In genomic region chr20:37867289-37868195, GRCh38 we compare ENCODE assay signal across 27 cellular contexts. TPM values are rescaled to one million over a fixed set of nuclear protein-coding genes. Genes with fewer than 3 reads are reported as not detected.
DNase-seq lines count a peak whose midpoint lies in the region; ATAC-seq and TF ChIP-seq lines count a peak whose summit lies in the region.
"Had no signal": no experiment of that assay in that cellular context is flagged by ENCODE, and none has a peak within 500 bp of the region (broad histone marks: within the 10 kb centered on the region; RNA-seq: fewer than 3 reads in every experiment).

No MANE protein-coding gene starts in this region.

- H2AFZ ChIP-seq in mesenchymal stem cell (ENCODE audit: low read depth, low read length), result no peak overlapping the region

- no peak overlapping the region for H3K4me3 Mint-ChIP-seq in effector memory CD8-positive, alpha-beta T cell
- H3K4me3 Mint-ChIP-seq in activated T-cell treated with anti-CD3 and anti-CD28 coated beads, Interleukin-2, amount 50 U/mL, for 72 hours, result no peak overlapping the region
- no peak overlapping the region for H3K4me3 Mint-ChIP-seq in progenitor cell of endocrine pancreas (ENCODE audit: low read depth)
- H3K4me3 Mint-ChIP-seq: activated CD4-positive, alpha-beta T cell treated with anti-CD3 and anti-CD28 coated beads, Interleukin-2, amount 10 ng/mL, durations not matched to agents 7 days and 5 days; activated CD8-positive, alpha-beta memory T cell treated with anti-CD3 and anti-CD28 coated beads, Interleukin-2, amount 10 ng/mL, durations not matched to agents 7 days and 5 days; type B pancreatic cell; WTC11 had no signal

- H3K36me3 ChIP-seq in NT2/D1 (ENCODE audit: insufficient read depth, insufficient read length, low read length) (peaks cover 39% of the 10 kb centered on the region), mesenchymal stem cell (ENCODE audit: control insufficient read depth in 1 of 2, insufficient read depth in 2 of 2, low read depth in 1 of 2, low read length in 2 of 2) (peaks cover 45 to 50% of the 10 kb centered on the region in 2 experiments), sigmoid colon (peaks cover 0 to 23% (median 10%) of the 10 kb centered on the region in 4 donors), colonic mucosa (no peaks in the 10 kb centered on the region)
- H3K36me3 ChIP-seq: cardiac muscle cell had no signal

- no peak overlapping the region for H2BK12ac ChIP-seq in mesenchymal stem cell (ENCODE audit: low read length in 2 of 2)

- no peaks in the 10 kb centered on the region for H3K27me3 Mint-ChIP-seq in effector memory CD8-positive, alpha-beta T cell
- no peaks in the 10 kb centered on the region for H3K27me3 Mint-ChIP-seq in activated T-cell treated with anti-CD3 and anti-CD28 coated beads, Interleukin-2, amount 50 U/mL, for 72 hours (ENCODE audit: low read depth)
- no peaks in the 10 kb centered on the region for H3K27me3 Mint-ChIP-seq in progenitor cell of endocrine pancreas
- H3K27me3 Mint-ChIP-seq: activated CD4-positive, alpha-beta T cell treated with anti-CD3 and anti-CD28 coated beads, Interleukin-2, amount 10 ng/mL, durations not matched to agents 7 days and 5 days; activated CD8-positive, alpha-beta memory T cell treated with anti-CD3 and anti-CD28 coated beads, Interleukin-2, amount 10 ng/mL, durations not matched to agents 7 days and 5 days; type B pancreatic cell had no signal

- H2BK15ac ChIP-seq in mesenchymal stem cell (ENCODE audit: low read depth, poor library complexity, severe bottlenecking), result no peak overlapping the region

- H3K27me3 ChIP-seq in NT2/D1 (ENCODE audit: insufficient read depth, insufficient read length) (no peaks in the 10 kb centered on the region), mesenchymal stem cell (ENCODE audit: control insufficient read depth in 1 of 2, insufficient read depth in 1 of 2, low read length in 2 of 2) (no peaks in the 10 kb centered on the region), sigmoid colon (no peaks in the 10 kb centered on the region), colonic mucosa (no peaks in the 10 kb centered on the region)
- H3K27me3 ChIP-seq: cardiac muscle cell had no signal

- no peak overlapping the region for H3K4me2 ChIP-seq in mesenchymal stem cell (ENCODE audit: low read length, poor library complexity, severe bottlenecking)

- H2BK5ac ChIP-seq in mesenchymal stem cell (ENCODE audit: low read depth, low read length, poor library complexity, severe bottlenecking), result no peak overlapping the region

- no peak overlapping the region for H2AK5ac ChIP-seq in mesenchymal stem cell (ENCODE audit: low read length, severe bottlenecking)

- peaks cover 11% of the 10 kb centered on the region for H3K36me3 Mint-ChIP-seq in effector memory CD8-positive, alpha-beta T cell (ENCODE audit: insufficient read depth)
- peaks cover 2 to 5% of the 10 kb centered on the region in 2 donors for H3K36me3 Mint-ChIP-seq in activated T-cell treated with anti-CD3 and anti-CD28 coated beads, Interleukin-2, amount 50 U/mL, for 72 hours (ENCODE audit: insufficient read depth in 2 of 2)
- H3K36me3 Mint-ChIP-seq in progenitor cell of endocrine pancreas (ENCODE audit: insufficient read depth), result peaks cover 19% of the 10 kb centered on the region

- H3K4me3 ChIP-seq in NT2/D1 (ENCODE audit: insufficient read length, low read depth) (no peak overlapping the region), mesenchymal stem cell (ENCODE audit: insufficient read depth in 1 of 2, low read depth in 1 of 2, low read length in 2 of 2) (no peak overlapping the region), sigmoid colon (no peak overlapping the region), colonic mucosa (no peak overlapping the region)
- H3K4me3 ChIP-seq: cardiac muscle cell, lower lobe of right lung had no signal

- H3K14ac ChIP-seq in mesenchymal stem cell (ENCODE audit: low read length in 2 of 2), result no peak overlapping the region

- peak overlapping the region; percentile 38 to 59 for H3K27ac Mint-ChIP-seq in effector memory CD8-positive, alpha-beta T cell
- H3K27ac Mint-ChIP-seq in activated T-cell treated with anti-CD3 and anti-CD28 coated beads, Interleukin-2, amount 50 U/mL, for 72 hours, result no peak overlapping the region
- no peak overlapping the region for H3K27ac Mint-ChIP-seq in progenitor cell of endocrine pancreas
- H3K27ac Mint-ChIP-seq: activated CD4-positive, alpha-beta T cell treated with anti-CD3 and anti-CD28 coated beads, Interleukin-2, amount 10 ng/mL, durations not matched to agents 7 days and 5 days; activated CD8-positive, alpha-beta memory T cell treated with anti-CD3 and anti-CD28 coated beads, Interleukin-2, amount 10 ng/mL, durations not matched to agents 7 days and 5 days; type B pancreatic cell; WTC11 had no signal

- TF ChIP-seq CTCF in sigmoid colon (IDR thresholded peaks at IDR 0.05) (no peak), progenitor cell of endocrine pancreas (IDR thresholded peaks at IDR 0.05; ENCODE audit: unreplicated experiment) (no peak), colonic mucosa (IDR thresholded peaks at IDR 0.05) (no peak)

- H3K79me1 ChIP-seq in mesenchymal stem cell (replicated peaks; ENCODE audit: low read length, poor library complexity, severe bottlenecking), result no peaks in the 10 kb centered on the region

- H3K9ac ChIP-seq in NT2/D1 (ENCODE audit: insufficient read length, low read depth) (peak overlapping the region; percentile 12), mesenchymal stem cell (ENCODE audit: low read length) (no peak overlapping the region), colonic mucosa (ENCODE audit: low read depth in 2 of 2, low read length in 2 of 2) (no peak overlapping the region)

- TF ChIP-seq EP300 in sigmoid colon (IDR thresholded peaks at IDR 0.05), result peak in 3 of 4 donors; percentile 19 to 73 (median 57)

- WGBS in mesenchymal stem cell, result 93% methylated on average over 12 of the region's 15 CpGs
- WGBS in sigmoid colon, 2 donors, result 88% methylated on average over 15 of the region's 15 CpGs

- H3K4me1 Mint-ChIP-seq in effector memory CD8-positive, alpha-beta T cell (ENCODE audit: low read depth in 2 of 2), result no peaks in the 10 kb centered on the region
- H3K4me1 Mint-ChIP-seq in activated T-cell treated with anti-CD3 and anti-CD28 coated beads, Interleukin-2, amount 50 U/mL, for 72 hours (ENCODE audit: low read depth), result no peaks in the 10 kb centered on the region
- no peaks in the 10 kb centered on the region for H3K4me1 Mint-ChIP-seq in progenitor cell of endocrine pancreas (ENCODE audit: low read depth)
- H3K4me1 Mint-ChIP-seq: activated CD4-positive, alpha-beta T cell treated with anti-CD3 and anti-CD28 coated beads, Interleukin-2, amount 10 ng/mL, durations not matched to agents 7 days and 5 days; activated CD8-positive, alpha-beta memory T cell treated with anti-CD3 and anti-CD28 coated beads, Interleukin-2, amount 10 ng/mL, durations not matched to agents 7 days and 5 days had no signal

- DNase-seq in NT2/D1 (ENCODE audit: low read depth, low spot score) (no peak), mesenchymal stem cell (peak; percentile 11), sigmoid colon (peak; percentile 81), NCI-H69 (lab: John Stamatoyannopoulos, UW) (no peak), progenitor cell of endocrine pancreas (ENCODE audit: low spot score, unreplicated experiment) (no peak), colonic mucosa (no peak)
- DNase-seq in effector memory CD8-positive, alpha-beta T cell, result no peak
- DNase-seq in activated T-cell treated with anti-CD3 and anti-CD28 coated beads, Interleukin-2, amount 50 U/mL, for 72 hours, result no peak
- DNase-seq: activated CD4-positive, alpha-beta T cell treated with anti-CD3 and anti-CD28 coated beads, Interleukin-2, amount 10 ng/mL, durations not matched to agents 7 days and 5 days; activated CD8-positive, alpha-beta memory T cell treated with anti-CD3 and anti-CD28 coated beads, Interleukin-2, amount 10 ng/mL, durations not matched to agents 7 days and 5 days; activated naive CD4-positive, alpha-beta T cell treated with anti-CD3 and anti-CD28 coated beads, Interleukin-2, amount 50 U/mL, for 16 hours; dermis blood vessel endothelial cell; DMS153; IMR-90; islet precursor cell; lower lobe of right lung; NCI-H187; NCI-H2171; NCI-H510A treated with DMSO at 0.1 percent for 48 hours; retina; SHP77 treated with DMSO at 0.1 percent for 48 hours; stimulated activated CD4-positive, alpha-beta T cell treated with anti-CD3 and anti-CD28 coated beads, Interleukin-2, amount 100 ng/mL, for 48 hours; SW 1271; T1000 had no signal

- no peaks in the 10 kb centered on the region for H3K9me3 ChIP-seq in NT2/D1 (ENCODE audit: insufficient read depth, low read length)
- no peaks in the 10 kb centered on the region for H3K9me3 ChIP-seq in mesenchymal stem cell (ENCODE audit: control insufficient read depth, low read length)
- no peaks in the 10 kb centered on the region for H3K9me3 ChIP-seq in sigmoid colon
- no peaks in the 10 kb centered on the region for H3K9me3 ChIP-seq in colonic mucosa
- H3K9me3 ChIP-seq: lower lobe of right lung had no signal

- H4K91ac ChIP-seq in mesenchymal stem cell (ENCODE audit: low read length), result no peak overlapping the region

- no peak overlapping the region for H3K23ac ChIP-seq in mesenchymal stem cell (ENCODE audit: low read length in 2 of 2)

- peaks cover 10% of the 10 kb centered on the region for H3K4me1 ChIP-seq in NT2/D1 (ENCODE audit: insufficient read depth, insufficient read length)
- H3K4me1 ChIP-seq in mesenchymal stem cell (ENCODE audit: control insufficient read depth, insufficient read depth, low read depth, low read length), result peaks cover 1% of the 10 kb centered on the region
- peaks cover 0 to 53% (median 44%) of the 10 kb centered on the region in 4 donors for H3K4me1 ChIP-seq in sigmoid colon
- no peaks in the 10 kb centered on the region for H3K4me1 ChIP-seq in colonic mucosa
- H3K4me1 ChIP-seq: lower lobe of right lung had no signal

- H4K8ac ChIP-seq in mesenchymal stem cell (ENCODE audit: low read length), result no peak overlapping the region

- H3K18ac ChIP-seq in mesenchymal stem cell (ENCODE audit: low read depth in 1 of 2, low read length in 2 of 2), result no peak overlapping the region

- H3K9me3 Mint-ChIP-seq in effector memory CD8-positive, alpha-beta T cell, result no peaks in the 10 kb centered on the region
- no peaks in the 10 kb centered on the region for H3K9me3 Mint-ChIP-seq in activated T-cell treated with anti-CD3 and anti-CD28 coated beads, Interleukin-2, amount 50 U/mL, for 72 hours
- no peaks in the 10 kb centered on the region for H3K9me3 Mint-ChIP-seq in progenitor cell of endocrine pancreas (ENCODE audit: low read depth)
- H3K9me3 Mint-ChIP-seq: activated CD4-positive, alpha-beta T cell treated with anti-CD3 and anti-CD28 coated beads, Interleukin-2, amount 10 ng/mL, durations not matched to agents 7 days and 5 days; type B pancreatic cell; WTC11 had no signal

- intact Hi-C loops in sigmoid colon (cut with DNase I), result loop anchor here (2.0 kb wide), 1 partner anchor 45 kb away; no protein-coding TSS in a partner anchor
- intact Hi-C loops in colonic mucosa (cut with DNase I), result no loop called here

- TF ChIP-seq POLR2A in sigmoid colon (IDR thresholded peaks at IDR 0.05), result no peak

- no peak overlapping the region for H2BK120ac ChIP-seq in mesenchymal stem cell (ENCODE audit: low read depth, low read length)

- no peak overlapping the region for H3K4ac ChIP-seq in mesenchymal stem cell (ENCODE audit: low read depth in 1 of 2, low read length in 2 of 2)

- H3K27ac ChIP-seq in mesenchymal stem cell (ENCODE audit: low read length, poor library complexity, severe bottlenecking) (no peak overlapping the region), sigmoid colon (peak overlapping the region in 3 of 4 donors; percentile 75 to 86 (median 83)), colonic mucosa (no peak overlapping the region)
- H3K27ac ChIP-seq: cardiac muscle cell, lower lobe of right lung had no signal

- ATAC-seq in effector memory CD8-positive, alpha-beta T cell (replicated peaks), result no peak
- no peak for ATAC-seq in activated T-cell treated with anti-CD3 and anti-CD28 coated beads, Interleukin-2, amount 50 U/mL, for 72 hours (replicated peaks in 1 of 2)
- ATAC-seq: activated CD8-positive, alpha-beta memory T cell treated with anti-CD3 and anti-CD28 coated beads, Interleukin-2, amount 10 ng/mL, durations not matched to agents 7 days and 5 days; lower lobe of right lung had no signal

RNA-seq across cellular contexts. Expression of gene VSTM2L, which starts 35.4 kb away (rescaled TPM):
- polyA plus RNA-seq in mesenchymal stem cell (2013, experiment 1 of 2), result 2.1 TPM
- polyA plus RNA-seq in mesenchymal stem cell (2013, experiment 2 of 2), result 2.4 TPM
- total RNA-seq in sigmoid colon (1 to 10 TPM; 2.1 to 3.4 (median 2.9) TPM), progenitor cell of endocrine pancreas (5.0 and 6.2 TPM in 2 replicates), colonic mucosa (1 to 10 TPM; 1.4 to 1.5 TPM)
- polyA plus RNA-seq in sigmoid colon, result 1 to 10 TPM in 1 of 3 donors, not detected in 2; 1.5 TPM
- total RNA-seq in activated T-cell treated with anti-CD3 and anti-CD28 coated beads, Interleukin-2, amount 50 U/mL, for 72 hours, result under 1 TPM in 1 of 2 donors, not detected in 1; 0.60 TPM
- total RNA-seq: activated CD4-positive, alpha-beta T cell treated with anti-CD3 and anti-CD28 coated beads, Interleukin-2, amount 10 ng/mL, durations not matched to agents 7 days and 5 days had no signal

Comparison
In these comparisons a context has a peak if more than half of its experiments do, and no peak if none do; other contexts are left out.
1. DNase-seq: peak in mesenchymal stem cell (single experiment) and sigmoid colon (single experiment); none in NT2/D1 (single experiment), effector memory CD8-positive, alpha-beta T cell (0 of 3), activated T-cell treated with anti-CD3 and anti-CD28 coated beads, Interleukin-2, amount 50 U/mL, for 72 hours (0 of 2), NCI-H69 (single experiment), progenitor cell of endocrine pancreas (single experiment) and colonic mucosa (single experiment).
2. H3K27ac Mint-ChIP-seq: peak in effector memory CD8-positive, alpha-beta T cell (2 of 2); none in activated T-cell treated with anti-CD3 and anti-CD28 coated beads, Interleukin-2, amount 50 U/mL, for 72 hours (single experiment) and progenitor cell of endocrine pancreas (single experiment).
3. H3K27ac ChIP-seq: peak in sigmoid colon (3 of 4); none in mesenchymal stem cell (single experiment) and colonic mucosa (single experiment).